1 cellular context compared by ENCODE assay signal in genomic region chr6:95517004-95517403, GRCh38.
TF ChIP-seq lines count a peak whose summit lies in the region.

No MANE protein-coding gene starts in this region.

TF ChIP-seq in WTC11, 78 proteins besides CTCF, POLR2A, EP300 and RAD21 (continued from another document):
- TF ChIP-seq IRF1 (CRISPR knock-in tag; IDR thresholded peaks at IDR 0.05) (no peak), NFYB (CRISPR knock-in tag; conservative IDR thresholded peaks at IDR 0.05; ENCODE audit: low read depth) (no peak), ZNF396 (CRISPR knock-in tag; IDR thresholded peaks at IDR 0.05; ENCODE audit: borderline replicate concordance) (no peak), PRRX2 (CRISPR knock-in tag; IDR thresholded peaks at IDR 0.05) (no peak), SMAD4 (CRISPR knock-in tag; IDR thresholded peaks at IDR 0.05) (no peak), TEAD1 (CRISPR knock-in tag; IDR thresholded peaks at IDR 0.05) (no peak), ZNF121 (CRISPR knock-in tag; IDR thresholded peaks at IDR 0.05) (no peak), STAT6 (CRISPR knock-in tag; conservative IDR thresholded peaks at IDR 0.05; ENCODE audit: low read depth) (no peak), ZBTB43 (CRISPR knock-in tag; IDR thresholded peaks at IDR 0.05) (no peak)
TF ChIP-seq in WTC11: peak in this region for 0.
